Comparison of ENCODE assay signal across 18 cellular contexts in the genomic region with DNA sequence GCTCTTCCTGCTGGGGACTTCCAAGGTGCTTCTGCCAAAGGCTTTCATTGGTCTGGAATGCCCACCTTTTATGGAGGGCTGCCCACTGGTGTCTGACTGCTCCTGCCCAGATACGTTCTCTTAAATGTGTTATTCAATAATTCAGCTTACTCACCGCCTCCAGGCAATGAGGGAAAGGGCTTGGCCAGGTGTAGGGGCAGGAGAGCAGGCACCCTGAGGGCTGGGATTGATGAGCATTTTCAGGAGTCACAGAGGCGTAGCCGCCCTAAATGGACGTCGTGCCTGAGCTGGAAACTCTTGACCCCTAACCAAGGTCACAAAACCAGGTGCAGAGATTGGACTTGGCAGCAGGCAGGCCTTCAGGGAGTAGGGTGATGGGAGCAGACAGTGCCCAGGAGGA. TPM values are rescaled to one million over a fixed set of nuclear protein-coding genes. Genes with fewer than 3 reads are reported as not detected.
A peak's percentile ranks its signal among the peaks of the same experiment; 100 is the strongest.
DNase-seq lines count a peak whose midpoint lies in the region; ATAC-seq and TF ChIP-seq lines count a peak whose summit lies in the region.
"Had no signal": no experiment of that assay in that cellular context is flagged by ENCODE, and none has a peak within 500 bp of the region (broad histone marks: within the 10 kb centered on the region; RNA-seq: fewer than 3 reads in every experiment).

No MANE protein-coding gene starts in this region.

- no peaks in the 10 kb centered on the region for H3K36me3 Mint-ChIP-seq in natural killer cell treated with Interleukin-12 subunit alpha and Interleukin-12 subunit beta and Interleukin-15 and Interleukin-18, amount 100 ng/mL, for 72 hours
- H3K36me3 Mint-ChIP-seq in natural killer cell = no peaks in the 10 kb centered on the region
- H3K36me3 Mint-ChIP-seq in activated naive CD8-positive, alpha-beta T cell treated with anti-CD3 and anti-CD28 coated beads for 36 hours = peaks cover 37% of the 10 kb centered on the region
- H3K36me3 Mint-ChIP-seq: naive B cell had no signal

- H3K4me3 ChIP-seq in body of pancreas = no peak overlapping the region
- H3K4me3 ChIP-seq: cardiac muscle cell, lower lobe of right lung, SK-N-MC had no signal

- H3K27ac ChIP-seq in body of pancreas = no peak overlapping the region
- H3K27ac ChIP-seq: cardiac muscle cell, lower lobe of right lung, SK-N-MC had no signal

- no peak for TF ChIP-seq POLR2A in body of pancreas (IDR thresholded peaks at IDR 0.05)

- H3K4me1 Mint-ChIP-seq in natural killer cell treated with Interleukin-12 subunit alpha and Interleukin-12 subunit beta and Interleukin-15 and Interleukin-18, amount 100 ng/mL, for 72 hours (ENCODE audit: low read depth in 2 of 2) = peaks cover 6 to 9% of the 10 kb centered on the region in 2 donors
- H3K4me1 Mint-ChIP-seq in natural killer cell = no peaks in the 10 kb centered on the region
- H3K4me1 Mint-ChIP-seq in activated naive CD8-positive, alpha-beta T cell treated with anti-CD3 and anti-CD28 coated beads for 36 hours = peaks cover 73% of the 10 kb centered on the region

- intact Hi-C loops in natural killer cell (cut with micrococcal nuclease) (no loop called here), body of pancreas (cut with DNase I) (no loop called here)

- no peak overlapping the region for H3K27ac Mint-ChIP-seq in natural killer cell treated with Interleukin-12 subunit alpha and Interleukin-12 subunit beta and Interleukin-15 and Interleukin-18, amount 100 ng/mL, for 72 hours
- no peak overlapping the region for H3K27ac Mint-ChIP-seq in natural killer cell
- H3K27ac Mint-ChIP-seq in activated naive CD8-positive, alpha-beta T cell treated with anti-CD3 and anti-CD28 coated beads for 36 hours = peak overlapping the region; percentile 51
- H3K27ac Mint-ChIP-seq: H9 had no signal

- no peak overlapping the region for H3K4me3 Mint-ChIP-seq in natural killer cell treated with Interleukin-12 subunit alpha and Interleukin-12 subunit beta and Interleukin-15 and Interleukin-18, amount 100 ng/mL, for 72 hours
- no peak overlapping the region for H3K4me3 Mint-ChIP-seq in natural killer cell
- H3K4me3 Mint-ChIP-seq in activated naive CD8-positive, alpha-beta T cell treated with anti-CD3 and anti-CD28 coated beads for 36 hours = no peak overlapping the region
- H3K4me3 Mint-ChIP-seq: H9, naive B cell had no signal

- no peaks in the 10 kb centered on the region for H3K27me3 ChIP-seq in body of pancreas

- ATAC-seq in natural killer cell treated with Interleukin-12 subunit alpha and Interleukin-12 subunit beta and Interleukin-15 and Interleukin-18, amount 100 ng/mL, for 72 hours = no peak
- no peak for ATAC-seq in natural killer cell
- no peak for ATAC-seq in GM21825 (IDR thresholded peaks at IDR 0.05; ENCODE audit: unreplicated experiment)
- ATAC-seq in body of pancreas = no peak
- ATAC-seq: lower lobe of right lung had no signal

- no peaks in the 10 kb centered on the region for H3K9me3 Mint-ChIP-seq in natural killer cell treated with Interleukin-12 subunit alpha and Interleukin-12 subunit beta and Interleukin-15 and Interleukin-18, amount 100 ng/mL, for 72 hours
- H3K9me3 Mint-ChIP-seq in natural killer cell = no peaks in the 10 kb centered on the region
- H3K9me3 Mint-ChIP-seq in activated naive CD8-positive, alpha-beta T cell treated with anti-CD3 and anti-CD28 coated beads for 36 hours = no peaks in the 10 kb centered on the region
- H3K9me3 Mint-ChIP-seq: H9, naive B cell had no signal

- H3K27me3 Mint-ChIP-seq in natural killer cell treated with Interleukin-12 subunit alpha and Interleukin-12 subunit beta and Interleukin-15 and Interleukin-18, amount 100 ng/mL, for 72 hours = peaks cover 14% of the 10 kb centered on the region in 2 donors
- H3K27me3 Mint-ChIP-seq in natural killer cell (ENCODE audit: low read depth in 2 of 2) = peaks cover 5 to 9% of the 10 kb centered on the region in 2 donors
- no peaks in the 10 kb centered on the region for H3K27me3 Mint-ChIP-seq in activated naive CD8-positive, alpha-beta T cell treated with anti-CD3 and anti-CD28 coated beads for 36 hours

- peaks cover 3% of the 10 kb centered on the region for H3K4me1 ChIP-seq in body of pancreas
- H3K4me1 ChIP-seq: lower lobe of right lung had no signal

- TF ChIP-seq CTCF in natural killer cell (IDR thresholded peaks at IDR 0.05) (no peak), body of pancreas (IDR thresholded peaks at IDR 0.05) (no peak)

- 46 to 65% methylated on average over 6 of the region's 6 CpGs for WGBS in body of pancreas, 2 donors

- DNase-seq in natural killer cell treated with Interleukin-12 subunit alpha and Interleukin-12 subunit beta and Interleukin-15 and Interleukin-18, amount 100 ng/mL, for 72 hours (ENCODE audit: low spot score) = peak; percentile 58
- DNase-seq in natural killer cell (no peak), kidney tubule cell (ENCODE audit: low spot score) (peak; percentile 96), T-helper 2 cell (no peak), body of pancreas (no peak)
- no peak for DNase-seq in activated naive CD8-positive, alpha-beta T cell treated with anti-CD3 and anti-CD28 coated beads for 36 hours
- DNase-seq: activated T-cell treated with anti-CD3 and anti-CD28 coated beads for 4 hours, foreskin fibroblast, GF-D8, H9, KBM-7, lower lobe of right lung, naive B cell, NCI-H1105, NCI-H446 had no signal

- H3K36me3 ChIP-seq in body of pancreas (replicated peaks in 1 of 2; ENCODE audit: insufficient read depth in 1 of 2, low read depth in 2 of 2) = no peaks in the 10 kb centered on the region
- H3K36me3 ChIP-seq: cardiac muscle cell, lower lobe of right lung had no signal

- no peaks in the 10 kb centered on the region for H3K9me3 ChIP-seq in body of pancreas
- H3K9me3 ChIP-seq: lower lobe of right lung had no signal

RNA-seq across cellular contexts. Expression of a gene that starts 26.8 kb away (rescaled TPM):
- total RNA-seq in natural killer cell treated with Interleukin-12 subunit alpha and Interleukin-12 subunit beta and Interleukin-15 and Interleukin-18, amount 100 ng/mL, for 72 hours = 1 to 10 TPM; 1.2 to 2.2 TPM
- 1 to 10 TPM in 2 of 3 donors, under 1 TPM in 1; 0.54 to 3.3 (median 1.8) TPM for total RNA-seq in natural killer cell
- total RNA-seq in activated naive CD8-positive, alpha-beta T cell treated with anti-CD3 and anti-CD28 coated beads for 36 hours = 10 to 100 TPM; 50.8 to 52.9 TPM
- not detected for total RNA-seq in body of pancreas
- total RNA-seq: cardiac muscle cell, H9 had no signal

Comparison
In these comparisons a context has a peak if more than half of its experiments do, and no peak if none do; other contexts are left out.
1. DNase-seq: peak in natural killer cell treated with Interleukin-12 subunit alpha and Interleukin-12 subunit beta and Interleukin-15 and Interleukin-18, amount 100 ng/mL, for 72 hours (single experiment) and kidney tubule cell (single experiment); none in natural killer cell (single experiment), activated naive CD8-positive, alpha-beta T cell treated with anti-CD3 and anti-CD28 coated beads for 36 hours (single experiment), T-helper 2 cell (0 of 5) and body of pancreas (0 of 4).
2. RNA of a gene that starts 26.8 kb away (total RNA-seq): 50.8 to 52.9 TPM in activated naive CD8-positive, alpha-beta T cell treated with anti-CD3 and anti-CD28 coated beads for 36 hours; 1.2 to 2.2 TPM in natural killer cell treated with Interleukin-12 subunit alpha and Interleukin-12 subunit beta and Interleukin-15 and Interleukin-18, amount 100 ng/mL, for 72 hours, 0.54 to 3.3 TPM in natural killer cell and not detected in body of pancreas; every median in the first group is over 10 times any median in the second.